Comparison of ENCODE assay signal across 9 cellular contexts in genomic region chr20:50304883-50305635, GRCh38.
DNase-seq lines count a peak whose midpoint lies in the region; ATAC-seq and TF ChIP-seq lines count a peak whose summit lies in the region.
"Had no signal": no experiment of that assay in that cellular context is flagged by ENCODE, and none has a peak within 500 bp of the region (broad histone marks: within the 10 kb centered on the region; RNA-seq: fewer than 3 reads in every experiment).

No MANE protein-coding gene starts in this region.

- no peaks in the 10 kb centered on the region for H3K27me3 ChIP-seq in subcutaneous abdominal adipose tissue (ENCODE audit: control insufficient read depth in 5 of 5, insufficient read depth in 4 of 5, low read length in 5 of 5)

- H3K9me3 Mint-ChIP-seq in activated T-helper 17 cell treated with anti-CD3 and anti-CD28 coated beads, Interleukin-2, amount 50 U/mL, for 72 hours = no peaks in the 10 kb centered on the region
- no peaks in the 10 kb centered on the region for H3K9me3 Mint-ChIP-seq in type B pancreatic cell

- H3K4me1 ChIP-seq in subcutaneous abdominal adipose tissue (ENCODE audit: control insufficient read depth in 5 of 5, insufficient read depth in 5 of 5, low read length in 5 of 5) = peaks cover 23 to 70% (median 58%) of the 10 kb centered on the region in 5 donors

- 45 to 56% methylated on average over 14 of the region's 14 CpGs for WGBS in lower leg skin, 2 donors

- no peak for TF ChIP-seq CTCF in HFF-Myc (IDR thresholded peaks at IDR 0.05; ENCODE audit: low read depth, low read length, missing control alignments)
- peak in 1 of 3 donors; percentile 57 for TF ChIP-seq CTCF in lower leg skin (IDR thresholded peaks at IDR 0.05)
- no peak for TF ChIP-seq CTCF in type B pancreatic cell (conservative IDR thresholded peaks at IDR 0.05)

- DNase-seq in HFF-Myc (ENCODE audit: extremely low read depth, low read depth) (peak; percentile 83), dedifferentiated amniotic fluid mesenchymal stem cell (ENCODE audit: extremely low spot score) (peak; percentile 77), lower leg skin (ENCODE audit: low spot score in 2 of 2) (peak; percentile 92 to 97), type B pancreatic cell (ENCODE audit: extremely low spot score, unreplicated experiment) (no peak)
- DNase-seq in activated T-cell treated with anti-CD3 and anti-CD28 coated beads, Interleukin-2, amount 50 U/mL, for 1 hour = no peak
- DNase-seq in activated naive CD4-positive, alpha-beta T cell treated with Interleukin-2 at 50 U/mL for 16 hours = no peak
- DNase-seq: activated T-cell treated with anti-CD3 and anti-CD28 coated beads, Interleukin-2, amount 50 U/mL, for 48 hours had no signal

- TF ChIP-seq POLR2A in lower leg skin (IDR thresholded peaks at IDR 0.05) = no peak

- H3K4me3 ChIP-seq in HFF-Myc (replicated peaks; ENCODE audit: low read depth, low read length) = 0 out of 2 replicates have a peak overlapping the region, but pooled peaks have one; percentile 2
- H3K4me3 ChIP-seq in lower leg skin (ENCODE audit: low read depth, poor library complexity, severe bottlenecking) = no peak overlapping the region
- H3K4me3 ChIP-seq in subcutaneous abdominal adipose tissue (ENCODE audit: low read depth in 1 of 5, low read length in 5 of 5) = no peak overlapping the region

- H3K27ac ChIP-seq in subcutaneous abdominal adipose tissue (ENCODE audit: low read depth, low read length) = peak overlapping the region; percentile 99

- peaks cover 9% of the 10 kb centered on the region for H3K27me3 Mint-ChIP-seq in activated T-helper 17 cell treated with anti-CD3 and anti-CD28 coated beads, Interleukin-2, amount 50 U/mL, for 72 hours
- H3K27me3 Mint-ChIP-seq in type B pancreatic cell = no peaks in the 10 kb centered on the region

- H3K4me1 Mint-ChIP-seq in activated T-helper 17 cell treated with anti-CD3 and anti-CD28 coated beads, Interleukin-2, amount 50 U/mL, for 72 hours = no peaks in the 10 kb centered on the region
- peaks cover 36% of the 10 kb centered on the region for H3K4me1 Mint-ChIP-seq in type B pancreatic cell (ENCODE audit: unreplicated experiment)

- H3K9ac ChIP-seq in subcutaneous abdominal adipose tissue (ENCODE audit: low read length in 5 of 5) = peak overlapping the region; percentile 2 to 94 (median 69)

- no peaks in the 10 kb centered on the region for H3K36me3 Mint-ChIP-seq in activated T-helper 17 cell treated with anti-CD3 and anti-CD28 coated beads, Interleukin-2, amount 50 U/mL, for 72 hours (ENCODE audit: low read depth)
- no peaks in the 10 kb centered on the region for H3K36me3 Mint-ChIP-seq in type B pancreatic cell

- ATAC-seq in activated T-helper 17 cell treated with anti-CD3 and anti-CD28 coated beads, Interleukin-2, amount 50 U/mL, for 72 hours (replicated peaks) = no peak

- H3K9me3 ChIP-seq in subcutaneous abdominal adipose tissue (ENCODE audit: control insufficient read depth in 5 of 5, low read length in 5 of 5) = no peaks in the 10 kb centered on the region

- H3K27ac Mint-ChIP-seq in activated T-helper 17 cell treated with anti-CD3 and anti-CD28 coated beads, Interleukin-2, amount 50 U/mL, for 72 hours = no peak overlapping the region
- H3K27ac Mint-ChIP-seq in type B pancreatic cell = no peak overlapping the region

- H3K4me3 Mint-ChIP-seq in activated T-helper 17 cell treated with anti-CD3 and anti-CD28 coated beads, Interleukin-2, amount 50 U/mL, for 72 hours = no peak overlapping the region
- no peak overlapping the region for H3K4me3 Mint-ChIP-seq in type B pancreatic cell

- intact Hi-C loops in lower leg skin (cut with DNase I; ENCODE audit: low total_unique reads) = no loop called here

- H3K36me3 ChIP-seq in subcutaneous abdominal adipose tissue (ENCODE audit: control insufficient read depth in 5 of 5, insufficient read depth in 5 of 5, low read length in 5 of 5) = no peaks in the 10 kb centered on the region

Comparison
In these comparisons a context has a peak if more than half of its experiments do, and no peak if none do; other contexts are left out.
1. DNase-seq: peak in HFF-Myc (single experiment), dedifferentiated amniotic fluid mesenchymal stem cell (single experiment) and lower leg skin (2 of 2); none in type B pancreatic cell (single experiment), activated T-cell treated with anti-CD3 and anti-CD28 coated beads, Interleukin-2, amount 50 U/mL, for 1 hour (single experiment) and activated naive CD4-positive, alpha-beta T cell treated with Interleukin-2 at 50 U/mL for 16 hours (single experiment).